In the genomic region with DNA sequence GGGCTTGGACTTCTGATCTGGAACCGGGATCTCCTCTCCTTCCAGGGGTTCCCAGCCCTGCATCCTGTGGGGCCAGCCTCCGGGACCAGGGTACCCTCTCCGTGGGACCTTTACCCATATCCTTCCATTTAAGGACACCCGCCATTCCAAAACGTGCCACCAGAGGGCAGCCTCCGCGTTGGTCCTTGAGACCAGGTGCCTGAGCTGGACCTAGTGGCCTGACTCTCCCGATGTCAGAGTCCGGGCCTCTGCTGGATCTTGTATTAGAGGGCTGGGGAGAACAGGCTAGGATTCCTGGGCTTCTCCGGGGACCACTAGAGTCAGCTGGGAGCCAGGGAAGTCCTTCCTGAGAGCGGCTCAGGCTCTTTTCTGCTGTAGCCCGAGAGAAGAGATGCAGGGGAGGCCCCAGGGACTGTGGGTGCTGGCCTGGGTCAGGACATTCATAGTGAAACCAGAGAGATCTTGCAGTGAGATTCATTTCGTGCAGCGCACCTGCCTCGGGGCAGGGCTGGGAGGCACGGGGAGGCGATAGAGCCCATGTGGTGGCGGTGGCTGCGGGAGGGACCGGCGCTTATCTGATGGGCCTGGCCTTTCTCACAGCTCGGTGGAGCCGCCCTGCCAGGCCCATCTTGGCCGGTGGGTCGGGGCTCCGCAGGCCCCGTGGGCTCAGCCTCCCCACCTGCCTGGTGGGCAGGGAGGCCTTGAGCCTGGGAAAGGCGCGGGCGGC, we compare ENCODE assay signal across 8 cellular contexts. TPM values are rescaled to one million over a fixed set of nuclear protein-coding genes. Genes with fewer than 3 reads are reported as not detected.
DNase-seq lines count a peak whose midpoint lies in the region; ATAC-seq and TF ChIP-seq lines count a peak whose summit lies in the region.

No MANE protein-coding gene starts in this region.

- H3K9me3 ChIP-seq in A673 (ENCODE audit: low read depth, low read length, poor library complexity, severe bottlenecking) = no peaks in the 10 kb centered on the region

- peak; percentile 90 for TF ChIP-seq CTCF in A673 (conservative IDR thresholded peaks at IDR 0.05; ENCODE audit: low read depth, low read length)
- TF ChIP-seq CTCF in WTC11 (IDR thresholded peaks at IDR 0.05) = peak; percentile 86
- TF ChIP-seq CTCF in cardiac fibroblast (IDR thresholded peaks at IDR 0.05; ENCODE audit: low read depth, low read length) = peak; percentile 91

- peak; percentile 67 for DNase-seq in A673 (ENCODE audit: low spot score)
- DNase-seq in NCI-H2029 treated with DMSO at 0.1 percent for 48 hours (lab: John Stamatoyannopoulos, UW) = peak; percentile 56
- peak; percentile 96 for DNase-seq in WTC11 (ENCODE audit: low spot score)
- DNase-seq in cardiac fibroblast (ENCODE audit: low read depth in 2 of 2) = peak; percentile 75
- DNase-seq in left colon = peak; percentile 66 to 90
- peak; percentile 58 to 80 for DNase-seq in stimulated activated CD4-positive, alpha-beta T cell treated with anti-CD3 and anti-CD28 coated beads, Interleukin-4, amount 100 ng/mL, for 4 hours

- no TSS peak for BruUV-seq in A673 (replicated peaks; lab: Mats Ljungman, UMichigan)

- H3K27ac Mint-ChIP-seq in WTC11 = no peak overlapping the region

- H3K4me3 Mint-ChIP-seq in WTC11 = no peak overlapping the region

- H3K36me3 Mint-ChIP-seq in WTC11 = no peaks in the 10 kb centered on the region

- H3K4me3 ChIP-seq in A673 (ENCODE audit: low read depth, low read length, poor library complexity, severe bottlenecking) (no peak overlapping the region), cardiac fibroblast (replicated peaks in 1 of 2; ENCODE audit: low read depth in 2 of 2, low read length in 2 of 2) (no peak overlapping the region)

- CTCF ChIA-PET in A673 (lab: Charles Lee) = interaction anchor here (0.5 to 1.0 kb wide), 5 partner anchors 9 to 178 kb away, joined by 3 to 6 read pairs (median 3); partner anchors contain the start of gene SLC7A10
- CTCF ChIA-PET in WTC11 (lab: Charles Lee) = interaction anchor here (0.6 to 3.6 kb wide), 38 partner anchors 8 to 533 kb away, joined by 3 to 39 read pairs (median 6); partner anchors contain the start of genes CEBPA, CEBPG and SLC7A10

- no peaks in the 10 kb centered on the region for H3K9me3 Mint-ChIP-seq in WTC11

- H3K4me1 ChIP-seq in A673 (ENCODE audit: insufficient read depth, low read length, poor library complexity, severe bottlenecking) = no peaks in the 10 kb centered on the region

- POLR2A ChIA-PET in A673 (lab: Charles Lee; ENCODE audit: low non-redundant PET) (no interaction called here), WTC11 (lab: Charles Lee) (interaction anchor here (0.9 kb wide), 1 partner anchor 9 kb away, joined by 3 read pairs; no protein-coding TSS in a partner anchor)

- intact Hi-C loops in A673 (cut with micrococcal nuclease; ENCODE audit: unreplicated experiment) (loop anchor here (2.0 kb wide), 1 partner anchor 171 kb away; no protein-coding TSS in a partner anchor), left colon (cut with DNase I, micrococcal nuclease) (no loop called here)

- peaks cover 3% of the 10 kb centered on the region for H3K27me3 Mint-ChIP-seq in WTC11 (ENCODE audit: low read depth)

- no peak overlapping the region for H3K27ac ChIP-seq in A673 (ENCODE audit: low read depth, low read length, poor library complexity, severe bottlenecking)

- peak; percentile 89 for ATAC-seq in GM18498 (IDR thresholded peaks at IDR 0.05; ENCODE audit: unreplicated experiment)
- peak; percentile 95 for ATAC-seq in HG02885 (IDR thresholded peaks at IDR 0.05; ENCODE audit: poor library complexity, unreplicated experiment)
- peak; percentile 77 for ATAC-seq in WTC11
- peak; percentile 83 for ATAC-seq in left colon

- peaks cover 2% of the 10 kb centered on the region; the same call in 1 of the 2 replicates for H3K4me1 Mint-ChIP-seq in WTC11

- H3K27me3 ChIP-seq in A673 (replicated peaks; ENCODE audit: insufficient read depth, low read depth, low read length, poor library complexity) = no peaks in the 10 kb centered on the region

- H3K36me3 ChIP-seq in A673 (ENCODE audit: insufficient read depth, low read length, poor library complexity, severe bottlenecking) = no peaks in the 10 kb centered on the region

TF ChIP-seq in WTC11, 78 proteins besides CTCF, POLR2A, EP300 and RAD21:
- TF ChIP-seq CREM (CRISPR knock-in tag; IDR thresholded peaks at IDR 0.05) (no peak), ZNF121 (CRISPR knock-in tag; IDR thresholded peaks at IDR 0.05) (peak; percentile 98), SP1 (CRISPR knock-in tag; conservative IDR thresholded peaks at IDR 0.05) (no peak), ZNF219 (CRISPR knock-in tag; IDR thresholded peaks at IDR 0.05; ENCODE audit: borderline replicate concordance) (no peak), ETV6 (CRISPR knock-in tag; IDR thresholded peaks at IDR 0.05) (0 out of 2 replicates have a peak, but pooled peaks have one; percentile 25)
- TF ChIP-seq, protein P1, sequence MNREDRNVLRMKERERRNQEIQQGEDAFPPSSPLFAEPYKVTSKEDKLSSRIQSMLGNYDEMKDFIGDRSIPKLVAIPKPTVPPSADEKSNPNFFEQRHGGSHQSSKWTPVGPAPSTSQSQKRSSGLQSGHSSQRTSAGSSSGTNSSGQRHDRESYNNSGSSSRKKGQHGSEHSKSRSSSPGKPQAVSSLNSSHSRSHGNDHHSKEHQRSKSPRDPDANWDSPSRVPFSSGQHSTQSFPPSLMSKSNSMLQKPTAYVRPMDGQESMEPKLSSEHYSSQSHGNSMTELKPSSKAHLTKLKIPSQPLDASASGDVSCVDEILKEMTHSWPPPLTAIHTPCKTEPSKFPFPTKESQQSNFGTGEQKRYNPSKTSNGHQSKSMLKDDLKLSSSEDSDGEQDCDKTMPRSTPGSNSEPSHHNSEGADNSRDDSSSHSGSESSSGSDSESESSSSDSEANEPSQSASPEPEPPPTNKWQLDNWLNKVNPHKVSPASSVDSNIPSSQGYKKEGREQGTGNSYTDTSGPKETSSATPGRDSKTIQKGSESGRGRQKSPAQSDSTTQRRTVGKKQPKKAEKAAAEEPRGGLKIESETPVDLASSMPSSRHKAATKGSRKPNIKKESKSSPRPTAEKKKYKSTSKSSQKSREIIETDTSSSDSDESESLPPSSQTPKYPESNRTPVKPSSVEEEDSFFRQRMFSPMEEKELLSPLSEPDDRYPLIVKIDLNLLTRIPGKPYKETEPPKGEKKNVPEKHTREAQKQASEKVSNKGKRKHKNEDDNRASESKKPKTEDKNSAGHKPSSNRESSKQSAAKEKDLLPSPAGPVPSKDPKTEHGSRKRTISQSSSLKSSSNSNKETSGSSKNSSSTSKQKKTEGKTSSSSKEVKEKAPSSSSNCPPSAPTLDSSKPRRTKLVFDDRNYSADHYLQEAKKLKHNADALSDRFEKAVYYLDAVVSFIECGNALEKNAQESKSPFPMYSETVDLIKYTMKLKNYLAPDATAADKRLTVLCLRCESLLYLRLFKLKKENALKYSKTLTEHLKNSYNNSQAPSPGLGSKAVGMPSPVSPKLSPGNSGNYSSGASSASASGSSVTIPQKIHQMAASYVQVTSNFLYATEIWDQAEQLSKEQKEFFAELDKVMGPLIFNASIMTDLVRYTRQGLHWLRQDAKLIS (CRISPR knock-in tag; IDR thresholded peaks at IDR 0.05; ENCODE audit: borderline replicate concordance) = no peak

RNA-seq across cellular contexts. Expression of gene SLC7A10, which starts 9.8 kb away (rescaled TPM):
- total RNA-seq in A673 (2021) (0.17 and 0.28 TPM in 2 replicates), WTC11 (2021) (4.2 to 4.9 TPM (median 4.4 TPM) in 3 replicates), left colon (under 1 TPM in 1 of 2 donors, not detected in 1; 0.22 TPM)

RNA-seq across cellular contexts. Expression of gene LRP3, which starts 41.3 kb away (rescaled TPM):
- total RNA-seq in A673 (2021) (39.4 and 42.0 TPM in 2 replicates), WTC11 (2021) (37.7 to 47.0 TPM (median 39.5 TPM) in 3 replicates), left colon (10 to 100 TPM in 1 of 2 donors, 1 to 10 TPM in 1; 7.2 to 12.4 TPM)
